13 cellular contexts compared by ENCODE assay signal in the genomic region with DNA sequence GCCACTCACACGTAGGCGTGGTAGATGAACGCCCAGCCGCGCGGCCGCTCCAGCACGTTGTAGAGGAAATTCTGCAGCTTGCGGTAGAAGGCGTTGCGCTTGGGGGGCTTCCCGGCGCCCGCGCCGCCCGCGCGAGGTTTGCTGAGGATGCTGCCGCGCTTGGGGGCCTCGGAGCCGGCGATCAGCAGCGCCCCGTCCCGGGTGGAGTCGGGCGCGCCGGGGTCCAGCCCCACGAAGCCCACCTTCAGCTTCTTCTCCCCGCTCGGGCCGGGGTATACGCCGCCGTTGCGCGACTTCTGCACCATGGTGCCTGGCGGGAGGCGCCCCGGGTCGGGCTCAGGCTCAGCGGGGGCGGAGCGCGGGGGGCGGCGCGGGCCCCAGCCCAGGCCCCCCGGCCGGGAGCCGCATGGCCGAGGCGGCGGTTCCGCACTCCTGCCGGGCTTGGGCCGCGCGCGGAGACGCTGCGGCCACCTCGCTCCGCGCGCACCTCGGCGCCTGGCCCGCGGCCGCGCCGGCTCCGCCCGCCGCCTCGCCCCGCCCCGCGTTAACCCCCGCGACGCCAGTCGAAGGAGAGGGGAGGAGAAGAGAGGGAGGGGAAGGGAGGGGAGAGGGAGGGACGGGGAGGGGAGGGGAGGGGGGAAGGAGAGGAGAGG. TPM values are rescaled to one million over a fixed set of nuclear protein-coding genes. Genes with fewer than 3 reads are reported as not detected.
A peak's percentile ranks its signal among the peaks of the same experiment; 100 is the strongest.
DNase-seq lines count a peak whose midpoint lies in the region; ATAC-seq, FAIRE-seq and TF ChIP-seq lines count a peak whose summit lies in the region.
"Had no signal": no experiment of that assay in that cellular context is flagged by ENCODE, and none has a peak within 500 bp of the region (broad histone marks: within the 10 kb centered on the region; RNA-seq: fewer than 3 reads in every experiment).

KCNQ2 (minus strand) TSS at position 497 of the 653 bp plus-strand sequence; CDS start at position 305, 192 bp downstream.

- no peak within 1 kb of the TSS for H3K27ac Mint-ChIP-seq in activated B cell treated with CpG ODN at 0.5 μM for 24 hours
- H3K27ac Mint-ChIP-seq: activated CD4-positive, alpha-beta memory T cell treated with anti-CD3 and anti-CD28 coated beads for 36 hours had no signal

- CTCF ChIA-PET in activated B cell treated with CpG ODN at 0.5 μM for 24 hours (lab: Charles Lee): no interaction called here

- H3K4me3 ChIP-seq in BLaER1 (peak within 1 kb of the TSS; percentile 69), H7 (ENCODE audit: insufficient read depth, low read depth, low read length) (peak within 1 kb of the TSS; percentile 80), mesodermal cell (ENCODE audit: extremely low read depth, insufficient read depth, low read length, poor library complexity, severe bottlenecking) (peak within 1 kb of the TSS; percentile 49), adrenal gland (no peak within 1 kb of the TSS), GM23248 (no peak within 1 kb of the TSS)

- no peaks in the 10 kb centered on the region for H3K9me3 Mint-ChIP-seq in activated B cell treated with CpG ODN at 0.5 μM for 24 hours
- H3K9me3 Mint-ChIP-seq: activated CD4-positive, alpha-beta memory T cell treated with anti-CD3 and anti-CD28 coated beads for 36 hours had no signal

- 0% methylated on average over 36 to 56 of the region's 88 CpGs for WGBS in mesodermal cell (ENCODE audit: insufficient coverage in 2 of 2), 2 experiments
- 0 to 1% (median 0%) methylated on average over 1 to 88 of the region's 88 CpGs; no CpG with 5 or more reads in 1 of the 4 donors for WGBS in adrenal gland, 4 donors
- WGBS in GM23248 (ENCODE audit: low coverage in 1 of 2, low lambda C conversion rate in 2 of 2, missing lambda C conversion rate in 2 of 2), 2 experiments: 2% methylated on average over 66 to 85 of the region's 88 CpGs

- H3K9ac ChIP-seq in BLaER1 (peak within 1 kb of the TSS; percentile 34; the same call in 1 of the 2 replicates), GM23248 (no peak within 1 kb of the TSS)

- peaks cover 53% of the 10 kb centered on the region for H3K4me1 ChIP-seq in BLaER1
- peaks cover 3% of the 10 kb centered on the region for H3K4me1 ChIP-seq in mesodermal cell (ENCODE audit: control insufficient read depth, insufficient read depth, low read length, poor library complexity, severe bottlenecking)
- no peaks in the 10 kb centered on the region for H3K4me1 ChIP-seq in adrenal gland (replicated peaks in 1 of 2)
- no peaks in the 10 kb centered on the region for H3K4me1 ChIP-seq in GM23248 (ENCODE audit: insufficient read depth)

- POLR2A ChIA-PET in activated B cell treated with CpG ODN at 0.5 μM for 24 hours (lab: Charles Lee): interaction anchor here (0.6 kb wide), 1 partner anchor 48 kb away, joined by 3 read pairs; the partner anchor contains the start of gene PPDPF

- no peak within 1 kb of the TSS for H2AFZ ChIP-seq in GM23248

- FAIRE-seq in GM12892 (lab: Jason Lieb, UNC): no peak

- no peaks in the 10 kb centered on the region for H3K9me3 ChIP-seq in BLaER1
- H3K9me3 ChIP-seq in mesodermal cell (ENCODE audit: control insufficient read depth, low read length): no peaks in the 10 kb centered on the region
- no peaks in the 10 kb centered on the region for H3K9me3 ChIP-seq in adrenal gland (replicated peaks in 1 of 3)
- no peaks in the 10 kb centered on the region for H3K9me3 ChIP-seq in GM23248 (ENCODE audit: low read depth)

- no peak for TF ChIP-seq CTCF in activated B cell treated with CpG ODN at 0.5 μM for 24 hours (IDR thresholded peaks at IDR 0.05)
- no peak for TF ChIP-seq CTCF in adrenal gland (IDR thresholded peaks at IDR 0.05)

- no peaks in the 10 kb centered on the region for H3F3A ChIP-seq in GM23248 (ENCODE audit: insufficient read depth)

- in situ Hi-C loops in GM23248 (cut with MboI): no loop called here

- peaks cover 11% of the 10 kb centered on the region for H3K4me1 Mint-ChIP-seq in activated B cell treated with CpG ODN at 0.5 μM for 24 hours

- ATAC-seq in activated B cell treated with CpG ODN at 0.5 μM for 24 hours (ENCODE audit: low read depth) (peak; percentile 25), HG03342 (IDR thresholded peaks at IDR 0.05; ENCODE audit: unreplicated experiment) (no peak)

- H3K27ac ChIP-seq in BLaER1: no peak within 1 kb of the TSS
- no peak within 1 kb of the TSS for H3K27ac ChIP-seq in mesodermal cell (ENCODE audit: low read depth, low read length, severe bottlenecking)
- peak within 1 kb of the TSS in 1 of 5 donors; percentile 66 for H3K27ac ChIP-seq in adrenal gland
- H3K27ac ChIP-seq in GM23248: no peak within 1 kb of the TSS
- H3K27ac ChIP-seq: skin epidermis had no signal

- H3K4me3 Mint-ChIP-seq in activated B cell treated with CpG ODN at 0.5 μM for 24 hours: no peak within 1 kb of the TSS
- H3K4me3 Mint-ChIP-seq: activated CD4-positive, alpha-beta memory T cell treated with anti-CD3 and anti-CD28 coated beads for 36 hours had no signal

- H4K20me1 ChIP-seq in BLaER1 (peaks cover 84% of the 10 kb centered on the region), GM23248 (ENCODE audit: insufficient read depth) (no peaks in the 10 kb centered on the region)

- H3K27me3 Mint-ChIP-seq in activated B cell treated with CpG ODN at 0.5 μM for 24 hours: peaks cover 32% of the 10 kb centered on the region

- H3K79me2 ChIP-seq in GM23248 (ENCODE audit: insufficient read depth): no peaks in the 10 kb centered on the region

- intact Hi-C loops in activated B cell treated with CpG ODN at 0.5 μM for 24 hours (cut with micrococcal nuclease): no loop called here
- intact Hi-C loops in adrenal gland (cut with DNase I): no loop called here

- H3K9me2 ChIP-seq in GM23248 (ENCODE audit: insufficient read depth): no peaks in the 10 kb centered on the region

- no peaks in the 10 kb centered on the region for H3K36me3 ChIP-seq in BLaER1
- H3K36me3 ChIP-seq in H7 (replicated peaks; ENCODE audit: control insufficient read depth, insufficient read depth, low read length): no peaks in the 10 kb centered on the region
- H3K36me3 ChIP-seq in mesodermal cell (ENCODE audit: control insufficient read depth, insufficient read depth, low read length): no peaks in the 10 kb centered on the region
- H3K36me3 ChIP-seq in adrenal gland (replicated peaks in 1 of 2): no peaks in the 10 kb centered on the region
- no peaks in the 10 kb centered on the region for H3K36me3 ChIP-seq in GM23248 (ENCODE audit: low read depth)

- H3K4me2 ChIP-seq in BLaER1 (peak within 1 kb of the TSS; percentile 93), GM23248 (ENCODE audit: unreplicated experiment) (no peak within 1 kb of the TSS)

- TF ChIP-seq POLR2A in adrenal gland (IDR thresholded peaks at IDR 0.05) (no peak), GM12892 (IDR thresholded peaks at IDR 0.05; ENCODE audit: low read depth, low read length) (no peak)

- H3K27me3 ChIP-seq in BLaER1 (peaks cover 96% of the 10 kb centered on the region), H7 (ENCODE audit: control insufficient read depth, insufficient read depth, low read length) (peaks cover 9% of the 10 kb centered on the region), adrenal gland (peaks cover 61% of the 10 kb centered on the region), GM23248 (replicated peaks; ENCODE audit: insufficient read depth) (peaks cover 58% of the 10 kb centered on the region)

- no peaks in the 10 kb centered on the region for H3K36me3 Mint-ChIP-seq in activated B cell treated with CpG ODN at 0.5 μM for 24 hours (ENCODE audit: low read depth)
- H3K36me3 Mint-ChIP-seq: activated CD4-positive, alpha-beta memory T cell treated with anti-CD3 and anti-CD28 coated beads for 36 hours had no signal

- DNase-seq in H7 (peak; percentile 95), activated B cell treated with CpG ODN at 0.5 μM for 24 hours (no peak), adrenal gland (no peak), GM12892 (ENCODE audit: insufficient read length) (no peak), GM23248 (no peak)
- DNase-seq: activated CD4-positive, alpha-beta memory T cell treated with anti-CD3 and anti-CD28 coated beads for 36 hours; DND-41; NCI-H187 had no signal

RNA-seq across cellular contexts. Expression of gene KCNQ2, which starts in this region (rescaled TPM):
- total RNA-seq in H7 (2014; rRNA removed; shearing (Covaris generic)): 92.6 and 129 TPM in 2 replicates
- not detected in 2 replicates for total RNA-seq in activated B cell treated with CpG ODN at 0.5 μM for 24 hours
- polyA plus RNA-seq in mesodermal cell (2013, experiment 1 of 2): 39.3 TPM
- 26.6 TPM for polyA plus RNA-seq in mesodermal cell (2013, experiment 2 of 2)
- 10 to 100 TPM in 2 of 8 donors, 1 to 10 TPM in 1, under 1 TPM in 2, not detected in 3; 0.69 to 19.0 (median 9.0) TPM for total RNA-seq in adrenal gland
- polyA plus RNA-seq in adrenal gland: 10 to 100 TPM; 10.3 to 81.6 (median 11.8) TPM
- 2.7 TPM for polyA plus RNA-seq in GM12892 (2012; ENCODE audit: missing spikeins)
- not detected in 2 replicates for total RNA-seq in GM23248 (2014; rRNA removed; shearing (Covaris generic))
- 0.38 TPM in 1 of 2 replicates, not detected in the other for polyA plus RNA-seq in GM23248 (2016; fragmentation: Nextera tagmentation; extraction: Ambion mirVana)
- total RNA-seq: activated CD4-positive, alpha-beta memory T cell treated with anti-CD3 and anti-CD28 coated beads for 36 hours; liver had no signal
- polyA plus RNA-seq: liver had no signal

Comparison
In these comparisons a context has a peak if more than half of its experiments do, and no peak if none do; other contexts are left out.
1. Peak in ATAC-seq in activated B cell treated with CpG ODN at 0.5 μM for 24 hours; RNA of the gene not detected or under 1 TPM.
2. H3K4me3 ChIP-seq: peak in BLaER1 (single experiment), H7 (single experiment) and mesodermal cell (single experiment); none in adrenal gland (0 of 4) and GM23248 (single experiment).